Comparison of ENCODE assay signal across 10 cellular contexts in the genomic region with DNA sequence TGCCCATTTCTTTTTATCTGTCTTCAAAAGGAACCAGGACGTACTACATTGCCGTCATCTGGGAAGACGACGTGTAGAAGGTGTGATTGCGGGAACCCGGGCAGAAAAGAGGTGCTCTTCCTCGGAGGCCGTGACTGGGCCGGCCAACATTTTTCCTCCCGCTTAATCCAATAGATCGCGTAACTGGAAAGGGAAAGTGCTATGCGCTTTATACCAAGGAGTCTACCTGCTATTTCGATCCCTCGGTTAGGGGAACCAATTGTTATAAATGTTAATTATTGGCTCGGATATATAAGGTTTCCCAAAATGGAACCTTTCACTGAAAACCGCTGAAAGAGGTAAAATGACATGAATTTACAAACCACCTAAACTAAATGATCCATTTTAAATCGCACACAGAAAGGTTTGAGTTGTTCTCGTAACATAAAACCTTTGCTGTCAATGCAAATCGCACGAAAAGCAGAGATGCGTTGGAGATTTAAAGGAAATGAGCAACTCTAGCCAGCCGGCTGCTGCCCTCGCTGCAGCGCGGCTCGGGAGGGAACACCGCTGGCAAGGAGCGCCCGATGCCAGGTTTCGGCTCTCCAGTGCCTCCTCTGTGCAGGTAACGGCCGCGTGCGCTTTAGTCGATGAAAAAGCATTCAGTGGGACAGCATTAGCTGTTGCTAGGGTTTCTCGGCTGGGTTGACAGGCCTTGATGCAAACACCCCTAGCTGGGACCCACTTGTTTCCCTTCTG.
A peak's percentile ranks its signal among the peaks of the same experiment; 100 is the strongest.
DNase-seq lines count a peak whose midpoint lies in the region; ATAC-seq lines count a peak whose summit lies in the region.
"Had no signal": no experiment of that assay in that cellular context is flagged by ENCODE, and none has a peak within 500 bp of the region (broad histone marks: within the 10 kb centered on the region; RNA-seq: fewer than 3 reads in every experiment).

No MANE protein-coding gene starts in this region.

- ATAC-seq in GM18517 (IDR thresholded peaks at IDR 0.05; ENCODE audit: unreplicated experiment) = no peak
- no peak for ATAC-seq in GM19324 (IDR thresholded peaks at IDR 0.05; ENCODE audit: low FRiP score, unreplicated experiment)
- no peak for ATAC-seq in HG02759 (IDR thresholded peaks at IDR 0.05; ENCODE audit: unreplicated experiment)

- peak; percentile 31 for DNase-seq in stimulated activated CD4-positive, alpha-beta T cell treated with anti-CD3 and anti-CD28 coated beads, Interleukin-15, amount 100 ng/mL, for 24 hours
- DNase-seq in stimulated activated CD4-positive, alpha-beta T cell treated with anti-CD3 and anti-CD28 coated beads, Interleukin-12 subunit alpha, Interleukin-12 subunit beta, amount 100 ng/mL, for 4 hours = no peak
- DNase-seq in NCI-H82 treated with DMSO at 0.1 percent for 48 hours (lab: John Stamatoyannopoulos, UW; ENCODE audit: unreplicated experiment) (peak; percentile 31), kidney tubule cell (ENCODE audit: low spot score) (peak; percentile 30), NCI-H446 (lab: John Stamatoyannopoulos, UW) (no peak)
- DNase-seq: NCI-H2081 treated with DMSO at 0.1 percent for 48 hours, SW 1271 had no signal

Comparison
In these comparisons a context has a peak if more than half of its experiments do, and no peak if none do; other contexts are left out.
1. DNase-seq: peak in stimulated activated CD4-positive, alpha-beta T cell treated with anti-CD3 and anti-CD28 coated beads, Interleukin-15, amount 100 ng/mL, for 24 hours (single experiment), NCI-H82 treated with DMSO at 0.1 percent for 48 hours (single experiment) and kidney tubule cell (single experiment); none in stimulated activated CD4-positive, alpha-beta T cell treated with anti-CD3 and anti-CD28 coated beads, Interleukin-12 subunit alpha, Interleukin-12 subunit beta, amount 100 ng/mL, for 4 hours (single experiment) and NCI-H446 (0 of 2).